In genomic region chr9:104868687-104869404, GRCh38 we compare ENCODE assay signal across 8 cellular contexts. TPM values are rescaled to one million over a fixed set of nuclear protein-coding genes. Genes with fewer than 3 reads are reported as not detected.
DNase-seq lines count a peak whose midpoint lies in the region; ATAC-seq and TF ChIP-seq lines count a peak whose summit lies in the region.

No MANE protein-coding gene starts in this region.

- H3K27me3 ChIP-seq in breast epithelium (no peaks in the 10 kb centered on the region), suprapubic skin (no peaks in the 10 kb centered on the region)

- H3K9me3 ChIP-seq in breast epithelium = no peaks in the 10 kb centered on the region
- H3K9me3 ChIP-seq in suprapubic skin = no peaks in the 10 kb centered on the region

- POLR2A ChIA-PET in activated CD4-positive, alpha-beta T cell treated with anti-CD3 and anti-CD28 coated beads, Interleukin-2, amount 10 ng/mL, durations not matched to agents 7 days and 5 days (lab: Charles Lee) = no interaction called here

- no peak overlapping the region for H3K4me3 Mint-ChIP-seq in activated CD4-positive, alpha-beta T cell treated with anti-CD3 and anti-CD28 coated beads, Interleukin-2, amount 10 ng/mL, durations not matched to agents 7 days and 5 days

- no peak overlapping the region for H3K27ac Mint-ChIP-seq in activated CD4-positive, alpha-beta T cell treated with anti-CD3 and anti-CD28 coated beads, Interleukin-2, amount 10 ng/mL, durations not matched to agents 7 days and 5 days

- no peaks in the 10 kb centered on the region for H3K9me3 Mint-ChIP-seq in activated CD4-positive, alpha-beta T cell treated with anti-CD3 and anti-CD28 coated beads, Interleukin-2, amount 10 ng/mL, durations not matched to agents 7 days and 5 days

- intact Hi-C loops in breast epithelium (cut with DNase I; ENCODE audit: low total_unique reads) = no loop called here

- H3K27ac ChIP-seq in breast epithelium (peak overlapping the region; percentile 70 to 73), suprapubic skin (peak overlapping the region; percentile 67)

- no peak for TF ChIP-seq EP300 in suprapubic skin (IDR thresholded peaks at IDR 0.05)

- H3K36me3 ChIP-seq in breast epithelium (no peaks in the 10 kb centered on the region), suprapubic skin (peaks cover 38% of the 10 kb centered on the region)

- TF ChIP-seq CTCF in breast epithelium (IDR thresholded peaks at IDR 0.05) (no peak), suprapubic skin (IDR thresholded peaks at IDR 0.05) (no peak)

- 61% methylated on average over 12 of the region's 12 CpGs for WGBS in suprapubic skin

- ATAC-seq in GM18909 (IDR thresholded peaks at IDR 0.05; ENCODE audit: poor library complexity, unreplicated experiment) = peak; percentile 88
- peak; percentile 94 for ATAC-seq in HG03066 (IDR thresholded peaks at IDR 0.05; ENCODE audit: low read depth, unreplicated experiment)

- no peaks in the 10 kb centered on the region for H3K27me3 Mint-ChIP-seq in activated CD4-positive, alpha-beta T cell treated with anti-CD3 and anti-CD28 coated beads, Interleukin-2, amount 10 ng/mL, durations not matched to agents 7 days and 5 days

- CTCF ChIA-PET in activated CD4-positive, alpha-beta T cell treated with anti-CD3 and anti-CD28 coated beads, Interleukin-2, amount 10 ng/mL, durations not matched to agents 7 days and 5 days (lab: Charles Lee) = interaction anchor here (0.7 kb wide), 1 partner anchor 215 kb away, joined by 3 read pairs; no protein-coding TSS in a partner anchor

- TF ChIP-seq POLR2A in breast epithelium (IDR thresholded peaks at IDR 0.05) (no peak), suprapubic skin (IDR thresholded peaks at IDR 0.05) (no peak)

- H3K4me1 ChIP-seq in breast epithelium (peaks cover 4 to 14% of the 10 kb centered on the region in 2 donors), suprapubic skin (peaks cover 51% of the 10 kb centered on the region)

- no peaks in the 10 kb centered on the region for H3K4me1 Mint-ChIP-seq in activated CD4-positive, alpha-beta T cell treated with anti-CD3 and anti-CD28 coated beads, Interleukin-2, amount 10 ng/mL, durations not matched to agents 7 days and 5 days

- DNase-seq in A172 (ENCODE audit: low spot score) = peak; percentile 94
- peak; percentile 83 to 89 for DNase-seq in NCI-H524 (lab: John Stamatoyannopoulos, UW)
- DNase-seq in breast epithelium (ENCODE audit: low spot score in 2 of 2) = peak in 1 of 2 donors; percentile 47
- DNase-seq in left kidney (ENCODE audit: low read depth, low spot score) = peak; percentile 99
- DNase-seq in suprapubic skin (ENCODE audit: low spot score in 2 of 2) = peak in 1 of 2 donors; percentile 67
- DNase-seq in activated CD4-positive, alpha-beta T cell treated with anti-CD3 and anti-CD28 coated beads, Interleukin-2, amount 10 ng/mL, durations not matched to agents 7 days and 5 days = no peak

- H3K4me3 ChIP-seq in breast epithelium = no peak overlapping the region
- no peak overlapping the region for H3K4me3 ChIP-seq in suprapubic skin

- no peaks in the 10 kb centered on the region for H3K36me3 Mint-ChIP-seq in activated CD4-positive, alpha-beta T cell treated with anti-CD3 and anti-CD28 coated beads, Interleukin-2, amount 10 ng/mL, durations not matched to agents 7 days and 5 days (ENCODE audit: low read depth)

RNA-seq across cellular contexts. Expression of gene ABCA1, which starts 59.1 kb away (rescaled TPM):
- 66.6 and 72.6 TPM in 2 replicates for total RNA-seq in A172 (2014; rRNA removed; shearing (Covaris generic))
- total RNA-seq in breast epithelium (100 to 1,000 TPM in 1 of 3 donors, 10 to 100 TPM in 2; 57.0 to 100 (median 67.8) TPM), suprapubic skin (10 to 100 TPM; 24.5 to 89.1 (median 48.5) TPM)
- under 1 TPM; 0.25 to 0.40 TPM for total RNA-seq in activated CD4-positive, alpha-beta T cell treated with anti-CD3 and anti-CD28 coated beads, Interleukin-2, amount 10 ng/mL, durations not matched to agents 7 days and 5 days

Comparison
In these comparisons a context has a peak if more than half of its experiments do, and no peak if none do; other contexts are left out.
1. RNA of gene ABCA1, which starts 59.1 kb away (total RNA-seq): 57.0 to 100 TPM in breast epithelium, 66.6 to 72.6 TPM in A172 and 24.5 to 89.1 TPM in suprapubic skin; 0.25 to 0.40 TPM in activated CD4-positive, alpha-beta T cell treated with anti-CD3 and anti-CD28 coated beads, Interleukin-2, amount 10 ng/mL, durations not matched to agents 7 days and 5 days; every median in the first group is over 10 times any median in the second.